11 cellular contexts compared by ENCODE assay signal in genomic region chr12:24852420-24852819, GRCh38.
DNase-seq lines count a peak whose midpoint lies in the region; ATAC-seq, FAIRE-seq and TF ChIP-seq lines count a peak whose summit lies in the region.
"Had no signal": no experiment of that assay in that cellular context is flagged by ENCODE, and none has a peak within 500 bp of the region (broad histone marks: within the 10 kb centered on the region; RNA-seq: fewer than 3 reads in every experiment).

No MANE protein-coding gene starts in this region.

- intact Hi-C loops in right lobe of liver (cut with DNase I) = no loop called here

- H3K36me3 ChIP-seq in BE2C = peaks cover 50% of the 10 kb centered on the region
- no peaks in the 10 kb centered on the region for H3K36me3 ChIP-seq in right lobe of liver

- TF ChIP-seq POLR2A in right lobe of liver (IDR thresholded peaks at IDR 0.05) (no peak), GM12891 (IDR thresholded peaks at IDR 0.05; ENCODE audit: low read depth, low read length) (no peak)

- no peak overlapping the region for H3K4me3 ChIP-seq in BE2C (ENCODE audit: low read depth, low read length)
- no peak overlapping the region for H3K4me3 ChIP-seq in right lobe of liver

- H3K27me3 ChIP-seq in BE2C = no peaks in the 10 kb centered on the region
- no peaks in the 10 kb centered on the region for H3K27me3 ChIP-seq in right lobe of liver

- H3K9me3 ChIP-seq in BE2C (no peaks in the 10 kb centered on the region), right lobe of liver (no peaks in the 10 kb centered on the region)

- H3K27ac ChIP-seq in VCaP = no peak overlapping the region
- no peak overlapping the region for H3K27ac ChIP-seq in right lobe of liver

- WGBS in right lobe of liver (ENCODE audit: insufficient coverage, low coverage, low lambda C conversion rate, missing lambda C conversion rate) = 13% methylated on average over 1 of the region's 1 CpG

- H3K4me1 ChIP-seq in BE2C = peaks cover 2% of the 10 kb centered on the region; the same call in 1 of the 2 replicates
- no peaks in the 10 kb centered on the region for H3K4me1 ChIP-seq in right lobe of liver

- FAIRE-seq in GM18507 (lab: Jason Lieb, UNC) = peak; percentile 42
- FAIRE-seq in GM12891 (lab: Jason Lieb, UNC) = no peak

- no peak for DNase-seq in BE2C
- DNase-seq in GM18507 (ENCODE audit: extremely low spot score, insufficient read length, low read depth) = no peak
- DNase-seq in right lobe of liver = no peak
- no peak for DNase-seq in NCI-H2196 (lab: John Stamatoyannopoulos, UW; ENCODE audit: unreplicated experiment)
- no peak for DNase-seq in activated CD4-positive, alpha-beta T cell treated with anti-CD3 and anti-CD28 coated beads for 48 hours
- DNase-seq in SHP77 (lab: John Stamatoyannopoulos, UW) = no peak
- DNase-seq in GM12891 (ENCODE audit: insufficient read length, low spot score) = no peak
- DNase-seq: caudate nucleus, head of caudate nucleus, MV-4-11 had no signal

- ATAC-seq in right lobe of liver = no peak

- TF ChIP-seq CTCF in BE2C (IDR thresholded peaks at IDR 0.05; ENCODE audit: low read depth, low read length) (peak; percentile 28; the same call in 1 of the 2 replicates), VCaP (conservative IDR thresholded peaks at IDR 0.05) (peak; percentile 83), right lobe of liver (IDR thresholded peaks at IDR 0.05) (peak in 3 of 4 donors; percentile 49 to 50 (median 49))

TF ChIP-seq in GM12891, 5 proteins besides CTCF, POLR2A, EP300 and RAD21:
- TF ChIP-seq POU2F2 (IDR thresholded peaks at IDR 0.05; ENCODE audit: low read depth, low read length) = no peak
- TF ChIP-seq SPI1 (IDR thresholded peaks at IDR 0.05; ENCODE audit: low read depth, low read length) = no peak
- no peak for TF ChIP-seq POLR2AphosphoS5 (IDR thresholded peaks at IDR 0.05; ENCODE audit: low read depth, low read length)
- no peak for TF ChIP-seq TAF1 (IDR thresholded peaks at IDR 0.05; ENCODE audit: low read depth, low read length)
- TF ChIP-seq PAX5 (IDR thresholded peaks at IDR 0.05; ENCODE audit: insufficient read depth, low read length, severe bottlenecking) = no peak
TF ChIP-seq in GM12891: peak in this region for 0.

Comparison
In these comparisons a context has a peak if more than half of its experiments do, and no peak if none do; other contexts are left out.
1. CTCF ChIP-seq: peak in every context shown above with its lines; median percentile 83 in VCaP; 49 in right lobe of liver; 28 in BE2C.